ENCODE assay signal across 36 cellular contexts in the genomic region with DNA sequence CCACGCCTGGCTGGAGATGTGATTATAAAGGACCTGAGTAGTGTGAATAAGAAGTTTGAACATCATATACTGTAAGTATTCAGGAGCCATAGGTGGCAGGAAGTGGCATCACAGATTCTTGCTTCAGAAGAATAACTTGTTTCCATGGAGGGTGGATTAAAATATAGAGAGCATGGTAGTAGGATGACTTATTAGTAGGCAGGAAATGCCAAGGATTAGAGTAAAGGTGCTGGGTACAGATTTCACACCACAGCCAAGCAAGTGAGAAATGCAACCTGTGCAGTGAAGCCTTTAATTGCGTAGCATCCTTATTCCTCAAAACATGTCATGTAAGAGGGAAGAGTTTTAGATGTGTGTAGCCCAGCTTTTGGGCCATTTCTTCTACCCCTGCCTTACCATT. TPM values are rescaled to one million over a fixed set of nuclear protein-coding genes. Genes with fewer than 3 reads are reported as not detected.
"Had no signal": no experiment of that assay in that cellular context is flagged by ENCODE, and none has a peak within 500 bp of the region (broad histone marks: within the 10 kb centered on the region; RNA-seq: fewer than 3 reads in every experiment).

No MANE protein-coding gene starts in this region.

- H3K4me1 ChIP-seq: psoas muscle, sigmoid colon, tibial nerve, vagina had no signal

- H3K27ac ChIP-seq: left ventricle myocardium inferior, neural progenitor cell, neutrophil, parathyroid adenoma, psoas muscle, sigmoid colon, spleen, tibial nerve, upper lobe of left lung, vagina had no signal

- H3K36me3 ChIP-seq: neural progenitor cell had no signal

- H3K79me2 ChIP-seq: parathyroid adenoma had no signal

- H3K4me3 Mint-ChIP-seq: immature natural killer cell; mesothelial cell of epicardium; naive B cell; natural killer cell; nephron progenitor cell; neural progenitor cell; stimulated activated memory B cell treated with anti-CD40 and anti-IgM and Interleukin-4, amounts not matched to agents 10 μg/mL and 1 μg/mL and 100 μg/mL, for 72 hours; stimulated activated naive CD8-positive, alpha-beta T cell treated with anti-CD3 and anti-CD28 coated beads, Interleukin-15, amount 100 ng/mL, for 72 hours had no signal

- H3K27me3 Mint-ChIP-seq: naive B cell; stimulated activated memory B cell treated with anti-CD40 and anti-IgM and Interleukin-4, amounts not matched to agents 10 μg/mL and 1 μg/mL and 100 μg/mL, for 72 hours; stimulated activated naive CD8-positive, alpha-beta T cell treated with anti-CD3 and anti-CD28 coated beads, Interleukin-15, amount 100 ng/mL, for 72 hours had no signal

- DNase-seq: hypothalamus; immature natural killer cell; kidney; left ventricle myocardium inferior; mesendoderm; naive B cell; natural killer cell; nephron progenitor cell; occipital lobe; psoas muscle; retina; right cardiac atrium; sigmoid colon; small intestine; spleen; stimulated activated CD4-positive, alpha-beta T cell treated with anti-CD3 and anti-CD28 coated beads, Interleukin-1b, Interleukin-23, amount 100 ng/mL, for 48 hours; stimulated activated CD4-positive, alpha-beta T cell treated with anti-CD3 and anti-CD28 coated beads, Interleukin-2, amount 100 ng/mL, for 48 hours; stimulated activated CD4-positive, alpha-beta T cell treated with anti-CD3 and anti-CD28 coated beads, Interleukin-4, amount 100 ng/mL, for 4 hours; stimulated activated CD8-positive, alpha-beta memory T cell treated with anti-CD3 and anti-CD28 coated beads, Interleukin-4, amount 100 ng/mL, for 48 hours; stimulated activated naive CD4-positive, alpha-beta T cell treated with Interleukin-2 at 50 U/mL for 16 hours; stimulated activated naive CD8-positive, alpha-beta T cell treated with anti-CD3 and anti-CD28 coated beads, Interleukin-15, amount 100 ng/mL, for 72 hours; substantia nigra; upper lobe of left lung had no signal

- H3K4me2 ChIP-seq: neural progenitor cell had no signal

- H3K9ac ChIP-seq: neural progenitor cell, parathyroid adenoma had no signal

- H2AFZ ChIP-seq: neural progenitor cell, parathyroid adenoma had no signal

- H3K27me3 ChIP-seq: neural progenitor cell, neutrophil, sigmoid colon, spleen, tibial nerve, upper lobe of left lung, vagina had no signal

- H3K27ac Mint-ChIP-seq: immature natural killer cell; mesothelial cell of epicardium; naive B cell; natural killer cell; nephron progenitor cell; stimulated activated memory B cell treated with anti-CD40 and anti-IgM and Interleukin-4, amounts not matched to agents 10 μg/mL and 1 μg/mL and 100 μg/mL, for 72 hours; stimulated activated naive CD8-positive, alpha-beta T cell treated with anti-CD3 and anti-CD28 coated beads, Interleukin-15, amount 100 ng/mL, for 72 hours had no signal

- H3K9me3 Mint-ChIP-seq: immature natural killer cell; mesothelial cell of epicardium; naive B cell; natural killer cell; nephron progenitor cell; neural progenitor cell; stimulated activated memory B cell treated with anti-CD40 and anti-IgM and Interleukin-4, amounts not matched to agents 10 μg/mL and 1 μg/mL and 100 μg/mL, for 72 hours; stimulated activated naive CD8-positive, alpha-beta T cell treated with anti-CD3 and anti-CD28 coated beads, Interleukin-15, amount 100 ng/mL, for 72 hours had no signal

- H3K4me3 ChIP-seq: left ventricle myocardium inferior, lung, neural progenitor cell, psoas muscle, sigmoid colon, spleen, tibial nerve, upper lobe of left lung, vagina had no signal

- ATAC-seq: natural killer cell; psoas muscle; right cardiac atrium; stimulated activated memory B cell treated with anti-CD40 and anti-IgM and Interleukin-4, amounts not matched to agents 10 μg/mL and 1 μg/mL and 100 μg/mL, for 72 hours; stimulated activated naive CD8-positive, alpha-beta T cell treated with anti-CD3 and anti-CD28 coated beads, Interleukin-15, amount 100 ng/mL, for 72 hours had no signal

- H3K9me3 ChIP-seq: left ventricle myocardium inferior, neutrophil, psoas muscle, sigmoid colon, spleen, tibial nerve, upper lobe of left lung, vagina had no signal

- H3K36me3 Mint-ChIP-seq: natural killer cell had no signal

- H3K4me1 Mint-ChIP-seq: immature natural killer cell; mesothelial cell of epicardium; naive B cell; natural killer cell; nephron progenitor cell; stimulated activated memory B cell treated with anti-CD40 and anti-IgM and Interleukin-4, amounts not matched to agents 10 μg/mL and 1 μg/mL and 100 μg/mL, for 72 hours; stimulated activated naive CD8-positive, alpha-beta T cell treated with anti-CD3 and anti-CD28 coated beads, Interleukin-15, amount 100 ng/mL, for 72 hours had no signal

RNA-seq across cellular contexts. Expression of a gene that starts 42.4 kb away (rescaled TPM):
- total RNA-seq: left ventricle myocardium inferior, lower leg skin, psoas muscle, urinary bladder, vagina had no signal

RNA-seq across cellular contexts. Expression of a gene that starts 57.6 kb away (rescaled TPM):
- total RNA-seq: kidney, left ventricle myocardium inferior, lower leg skin, lung, natural killer cell, occipital lobe, osteocyte, posterior vena cava, psoas muscle, right cardiac atrium, sigmoid colon, spleen, temporal lobe, tibial nerve, upper lobe of left lung, urinary bladder, vagina had no signal
- polyA plus RNA-seq: immature natural killer cell, right cardiac atrium, sigmoid colon, small intestine, spleen, urinary bladder had no signal
